1 cellular context compared by ENCODE assay signal in the genomic region with DNA sequence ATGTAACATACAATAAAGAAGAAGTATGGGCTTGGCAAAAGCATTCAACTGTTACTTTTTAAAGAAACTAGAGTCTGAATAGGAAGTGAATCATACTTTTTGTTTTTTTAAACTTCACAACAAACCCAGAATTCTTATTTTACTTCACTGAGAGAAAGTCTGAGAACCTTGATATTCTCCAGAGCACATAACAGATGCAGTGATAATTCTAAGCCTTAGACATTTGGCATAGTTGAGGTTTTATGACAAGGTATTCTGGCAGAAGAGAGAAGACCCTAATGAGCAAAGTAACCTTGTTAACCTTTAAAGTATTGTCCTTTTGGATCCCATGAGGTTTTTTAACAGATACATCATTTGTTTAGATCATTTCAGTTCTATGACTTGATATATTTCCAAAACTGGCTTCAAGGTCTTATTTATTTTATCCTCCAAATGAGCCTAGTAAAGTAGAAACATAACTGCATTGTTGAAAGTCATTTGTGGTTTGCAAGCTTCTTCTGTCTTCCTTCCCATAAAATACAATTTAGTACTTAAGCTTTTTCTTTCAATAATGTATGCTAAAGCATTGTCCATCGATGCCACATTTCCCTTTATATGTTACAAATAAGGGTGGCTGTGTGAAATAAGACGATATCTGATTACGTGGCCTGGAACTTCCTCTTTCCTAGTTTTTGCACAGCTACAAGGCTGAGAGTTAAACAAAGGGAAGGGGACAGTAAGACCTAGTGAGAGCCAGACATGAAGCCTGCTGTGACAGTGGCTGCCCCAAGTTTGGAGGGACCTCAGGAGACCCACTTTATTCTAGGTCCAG.
TF ChIP-seq lines count a peak whose summit lies in the region.

No MANE protein-coding gene starts in this region.

TF ChIP-seq in SK-N-SH, 30 proteins besides CTCF, POLR2A, EP300 and RAD21 (continued from another document):
- TF ChIP-seq, protein P1, sequence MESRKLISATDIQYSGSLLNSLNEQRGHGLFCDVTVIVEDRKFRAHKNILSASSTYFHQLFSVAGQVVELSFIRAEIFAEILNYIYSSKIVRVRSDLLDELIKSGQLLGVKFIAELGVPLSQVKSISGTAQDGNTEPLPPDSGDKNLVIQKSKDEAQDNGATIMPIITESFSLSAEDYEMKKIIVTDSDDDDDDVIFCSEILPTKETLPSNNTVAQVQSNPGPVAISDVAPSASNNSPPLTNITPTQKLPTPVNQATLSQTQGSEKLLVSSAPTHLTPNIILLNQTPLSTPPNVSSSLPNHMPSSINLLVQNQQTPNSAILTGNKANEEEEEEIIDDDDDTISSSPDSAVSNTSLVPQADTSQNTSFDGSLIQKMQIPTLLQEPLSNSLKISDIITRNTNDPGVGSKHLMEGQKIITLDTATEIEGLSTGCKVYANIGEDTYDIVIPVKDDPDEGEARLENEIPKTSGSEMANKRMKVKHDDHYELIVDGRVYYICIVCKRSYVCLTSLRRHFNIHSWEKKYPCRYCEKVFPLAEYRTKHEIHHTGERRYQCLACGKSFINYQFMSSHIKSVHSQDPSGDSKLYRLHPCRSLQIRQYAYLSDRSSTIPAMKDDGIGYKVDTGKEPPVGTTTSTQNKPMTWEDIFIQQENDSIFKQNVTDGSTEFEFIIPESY (IDR thresholded peaks at IDR 0.05; ENCODE audit: borderline replicate concordance, low read depth): peak; percentile 41; the same call in 1 of the 2 replicates
- no peak for TF ChIP-seq EZH2phosphoT487 (IDR thresholded peaks at IDR 0.05; ENCODE audit: borderline replicate concordance, low read depth)
- peak; percentile 98 for TF ChIP-seq PBX3 (IDR thresholded peaks at IDR 0.05)
- no peak; the same call in 1 of the 2 replicates for TF ChIP-seq GABPA (IDR thresholded peaks at IDR 0.05; ENCODE audit: low read depth)
- TF ChIP-seq FOXJ3 (CRISPR knock-in tag; IDR thresholded peaks at IDR 0.05): no peak
- TF ChIP-seq POLR2AphosphoS5 (IDR thresholded peaks at IDR 0.05; ENCODE audit: low read depth, low read length): peak; percentile 98
- TF ChIP-seq MEF2A (IDR thresholded peaks at IDR 0.05; ENCODE audit: borderline replicate concordance, low read depth): peak; percentile 95
- 0 out of 2 replicates have a peak, but pooled peaks have one; percentile 62 for TF ChIP-seq SIN3A (IDR thresholded peaks at IDR 0.05; ENCODE audit: borderline replicate concordance, low read depth, low read length)
- peak; percentile 100 for TF ChIP-seq TEAD4 (IDR thresholded peaks at IDR 0.05; ENCODE audit: borderline replicate concordance, insufficient read depth)
- peak; percentile 98 for TF ChIP-seq RXRA (IDR thresholded peaks at IDR 0.05; ENCODE audit: borderline replicate concordance, low read depth)
- TF ChIP-seq NRF1 (IDR thresholded peaks at IDR 0.05; ENCODE audit: low read depth, low read length): no peak
- TF ChIP-seq YY1 (IDR thresholded peaks at IDR 0.05; ENCODE audit: low read depth): no peak
- TF ChIP-seq IRF3 (IDR thresholded peaks at IDR 0.05; ENCODE audit: low read depth, low read length): no peak
- TF ChIP-seq TCF12 (IDR thresholded peaks at IDR 0.05): peak; percentile 100
- no peak for TF ChIP-seq SMC3 (IDR thresholded peaks at IDR 0.05; ENCODE audit: low read depth, low read length)
- TF ChIP-seq FOXM1 (IDR thresholded peaks at IDR 0.05; ENCODE audit: low read depth): peak; percentile 99
- no peak for TF ChIP-seq USF2 (IDR thresholded peaks at IDR 0.05; ENCODE audit: borderline replicate concordance, low read depth, low read length)
- no peak for TF ChIP-seq RCOR1 (IDR thresholded peaks at IDR 0.05; ENCODE audit: low read length)
- peak; percentile 98 for TF ChIP-seq NFIC (IDR thresholded peaks at IDR 0.05; ENCODE audit: borderline replicate concordance)
- peak; percentile 98 for TF ChIP-seq JUND (IDR thresholded peaks at IDR 0.05)
- no peak for TF ChIP-seq MXI1 (IDR thresholded peaks at IDR 0.05; ENCODE audit: low read depth, low read length)
- peak; percentile 87 for TF ChIP-seq FOSL2 (IDR thresholded peaks at IDR 0.05; ENCODE audit: borderline replicate concordance, low read depth)
- TF ChIP-seq GATA2 (CRISPR knock-in tag; IDR thresholded peaks at IDR 0.05): no peak
